In the genomic region with DNA sequence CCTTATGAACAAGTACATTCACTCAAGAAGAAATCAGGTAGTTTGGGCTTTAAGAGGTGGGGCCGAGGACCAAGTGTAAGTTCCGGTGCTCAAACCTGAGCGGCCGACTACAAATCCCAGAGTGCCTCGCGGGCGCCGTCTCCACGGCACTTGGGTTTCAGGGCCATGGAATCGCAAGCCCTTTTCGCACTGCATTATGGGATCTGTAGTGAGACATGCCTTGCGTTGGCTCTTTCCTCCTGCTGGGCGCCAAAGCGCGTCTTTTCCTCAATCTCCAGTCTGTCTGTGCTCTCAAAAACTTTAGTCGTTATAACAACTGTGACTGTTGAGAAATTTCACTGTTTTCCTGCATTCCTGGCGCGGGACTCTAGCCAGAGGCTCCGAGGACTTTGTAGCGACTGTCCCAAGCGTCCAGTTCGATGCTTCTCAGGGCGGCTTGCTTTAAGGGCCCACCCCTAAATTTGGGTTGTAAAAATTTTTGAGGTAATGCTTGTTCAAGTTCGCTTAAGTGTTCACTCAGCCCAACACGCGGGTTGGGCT, we compare ENCODE assay signal across 8 cellular contexts. TPM values are rescaled to one million over a fixed set of nuclear protein-coding genes. Genes with fewer than 3 reads are reported as not detected.
DNase-seq lines count a peak whose midpoint lies in the region; ATAC-seq and TF ChIP-seq lines count a peak whose summit lies in the region.

No MANE protein-coding gene starts in this region.

- no peaks in the 10 kb centered on the region for H3K27me3 Mint-ChIP-seq in T-helper 2 cell treated with Interferon-gamma antibody and Interleukin-4, amounts not matched to agents 5 μg/mL and 100 μg/mL, for 36 hours (ENCODE audit: low read depth)

- H3K27ac ChIP-seq in ascending aorta (peak overlapping the region; percentile 94 to 95), right cardiac atrium (ENCODE audit: low read length) (peak overlapping the region; percentile 92), prostate gland (peak overlapping the region; percentile 93 to 94)

- no peaks in the 10 kb centered on the region for H3K36me3 ChIP-seq in ascending aorta
- no peaks in the 10 kb centered on the region for H3K36me3 ChIP-seq in prostate gland

- no peak for TF ChIP-seq CTCF in ascending aorta (IDR thresholded peaks at IDR 0.05)
- peak in 2 of 4 experiments; percentile 20 to 27 for TF ChIP-seq CTCF in prostate gland (IDR thresholded peaks at IDR 0.05)

- peak; percentile 95 to 97 for DNase-seq in NCI-H1930 (lab: John Stamatoyannopoulos, UW)
- peak; percentile 95 for DNase-seq in T-helper 2 cell treated with Interferon-gamma antibody and Interleukin-4, amounts not matched to agents 5 μg/mL and 100 μg/mL, for 36 hours (ENCODE audit: low spot score)
- DNase-seq in ascending aorta (ENCODE audit: low spot score in 2 of 2), result peak; percentile 95 to 99
- peak; percentile 97 to 99 (median 98) for DNase-seq in right cardiac atrium
- DNase-seq in prostate gland (ENCODE audit: low spot score), result peak; percentile 99
- peak; percentile 98 for DNase-seq in ureter (ENCODE audit: low spot score)

- H3K27ac Mint-ChIP-seq in T-helper 2 cell treated with Interferon-gamma antibody and Interleukin-4, amounts not matched to agents 5 μg/mL and 100 μg/mL, for 36 hours, result peak overlapping the region; percentile 97

- ATAC-seq in GM18499 (IDR thresholded peaks at IDR 0.05; ENCODE audit: insufficient read depth, unreplicated experiment), result peak; percentile 70
- ATAC-seq in HG02973 (IDR thresholded peaks at IDR 0.05; ENCODE audit: unreplicated experiment), result peak; percentile 76
- peak; percentile 93 to 94 for ATAC-seq in right cardiac atrium

- under 1% methylated on average over 26 of the region's 26 CpGs for WGBS in right cardiac atrium
- WGBS in prostate gland, result under 1% methylated on average over 26 of the region's 26 CpGs

- H3K4me1 ChIP-seq in ascending aorta (peaks cover under 1 to 4% of the 10 kb centered on the region in 2 donors), right cardiac atrium (ENCODE audit: control insufficient read depth, insufficient read depth, low read length) (peaks cover 2% of the 10 kb centered on the region), prostate gland (replicated peaks) (peaks cover 9% of the 10 kb centered on the region)

- H3K9me3 ChIP-seq in ascending aorta (no peaks in the 10 kb centered on the region), right cardiac atrium (ENCODE audit: control insufficient read depth, low read length) (no peaks in the 10 kb centered on the region), prostate gland (no peaks in the 10 kb centered on the region)

- H3K27me3 ChIP-seq in ascending aorta (no peaks in the 10 kb centered on the region), right cardiac atrium (ENCODE audit: control insufficient read depth, insufficient read depth) (no peaks in the 10 kb centered on the region), prostate gland (replicated peaks; ENCODE audit: insufficient read depth) (no peaks in the 10 kb centered on the region)

- TF ChIP-seq POLR2A in prostate gland (IDR thresholded peaks at IDR 0.05), result peak; percentile 36

- intact Hi-C loops in ascending aorta (cut with DNase I) (loop anchor here (2.0 to 5.0 kb wide), 3 partner anchors 392 to 702 kb away; a partner anchor contains a TSS), right cardiac atrium (cut with DNase I) (loop anchor here in 1 of 4 donors (2.0 kb wide), 1 partner anchor 70 kb away; a partner anchor contains a TSS), prostate gland (cut with DNase I) (no loop called here)

- no peaks in the 10 kb centered on the region for H3K9me3 Mint-ChIP-seq in T-helper 2 cell treated with Interferon-gamma antibody and Interleukin-4, amounts not matched to agents 5 μg/mL and 100 μg/mL, for 36 hours

- H3K4me3 Mint-ChIP-seq in T-helper 2 cell treated with Interferon-gamma antibody and Interleukin-4, amounts not matched to agents 5 μg/mL and 100 μg/mL, for 36 hours, result peak overlapping the region; percentile 96

- peaks cover 42% of the 10 kb centered on the region for H3K4me1 Mint-ChIP-seq in T-helper 2 cell treated with Interferon-gamma antibody and Interleukin-4, amounts not matched to agents 5 μg/mL and 100 μg/mL, for 36 hours (ENCODE audit: low read depth)

- peaks cover 4% of the 10 kb centered on the region for H3K36me3 Mint-ChIP-seq in T-helper 2 cell treated with Interferon-gamma antibody and Interleukin-4, amounts not matched to agents 5 μg/mL and 100 μg/mL, for 36 hours (ENCODE audit: low read depth)

- peak overlapping the region; percentile 97 to 98 for H3K4me3 ChIP-seq in ascending aorta
- H3K4me3 ChIP-seq in right cardiac atrium (ENCODE audit: low read length), result peak overlapping the region; percentile 87
- peak overlapping the region; percentile 90 to 93 for H3K4me3 ChIP-seq in prostate gland

RNA-seq across cellular contexts. Expression of a gene that starts 0.4 kb away (rescaled TPM):
- 34.1 TPM for total RNA-seq in ascending aorta
- 100 to 1,000 TPM in 2 of 4 donors, 10 to 100 TPM in 2; 79.9 to 118 (median 103) TPM for total RNA-seq in right cardiac atrium
- 33.8 TPM for polyA plus RNA-seq in right cardiac atrium
- 10 to 100 TPM; 55.6 to 89.2 TPM for total RNA-seq in prostate gland
- total RNA-seq in ureter, result 78.3 TPM

RNA-seq across cellular contexts. Expression of a gene that starts 3.2 kb away (rescaled TPM):
- total RNA-seq in ascending aorta, result 8.4 TPM
- 10 to 100 TPM in 1 of 4 donors, 1 to 10 TPM in 3; 7.0 to 10.7 (median 8.3) TPM for total RNA-seq in right cardiac atrium
- 4.1 TPM for polyA plus RNA-seq in right cardiac atrium
- total RNA-seq in prostate gland, result 10 to 100 TPM; 19.1 to 27.2 TPM
- 14.5 TPM for total RNA-seq in ureter

Comparison
In these comparisons a context has a peak if more than half of its experiments do, and no peak if none do; other contexts are left out.
1. Peak in every context shown above with its lines: DNase-seq, ATAC-seq, H3K4me3 ChIP-seq and H3K27ac ChIP-seq.